ENCODE assay signal across 15 cellular contexts in genomic region chr11:47593492-47593933, GRCh38. TPM values are rescaled to one million over a fixed set of nuclear protein-coding genes. Genes with fewer than 3 reads are reported as not detected.
A peak's percentile ranks its signal among the peaks of the same experiment; 100 is the strongest.
DNase-seq lines count a peak whose midpoint lies in the region; ATAC-seq and TF ChIP-seq lines count a peak whose summit lies in the region.
"Had no signal": no experiment of that assay in that cellular context is flagged by ENCODE, and none has a peak within 500 bp of the region (broad histone marks: within the 10 kb centered on the region; RNA-seq: fewer than 3 reads in every experiment).

No MANE protein-coding gene starts in this region.

- peaks cover 41% of the 10 kb centered on the region for H3K27me3 Mint-ChIP-seq in dendritic cell treated with granulocyte-macrophage colony-stimulating factor and Interleukin-4, amounts not matched to agents 40 ng/mL and 50 ng/mL, for 4 days
- H3K27me3 Mint-ChIP-seq in naive B cell = peaks cover 18 to 39% (median 32%) of the 10 kb centered on the region in 3 donors
- peaks cover 32% of the 10 kb centered on the region for H3K27me3 Mint-ChIP-seq in T-helper 2 cell treated with Interferon-gamma antibody and Interleukin-4, amounts not matched to agents 5 μg/mL and 100 μg/mL, for 36 hours (ENCODE audit: low read depth)

- H2BK15ac ChIP-seq in IMR-90 (ENCODE audit: low read depth, low read length) = no peak overlapping the region

- H4K91ac ChIP-seq in IMR-90 (ENCODE audit: insufficient read depth, low read depth, low read length) = no peak overlapping the region

- H3K9ac ChIP-seq in BLaER1 (0 out of 2 replicates have a peak overlapping the region, but pooled peaks have one; percentile 4), IMR-90 (ENCODE audit: low read depth, low read length) (no peak overlapping the region)

- H2AFZ ChIP-seq in IMR-90 (replicated peaks; ENCODE audit: low read length, poor library complexity) = no peak overlapping the region

- 0 out of 2 replicates have a peak, but pooled peaks cover 4% of the 10 kb centered on the region for H4K20me1 ChIP-seq in BLaER1
- no peaks in the 10 kb centered on the region for H4K20me1 ChIP-seq in IMR-90 (ENCODE audit: insufficient read depth, low read length)

- dilution Hi-C loops in IMR-90 (cut with HindIII; ENCODE audit: low sequenced_read_pairs, unreplicated experiment) = no loop called here

- CTCF ChIA-PET in IMR-90 (lab: Yijun Ruan, JAX) = no interaction called here

- H3K27me3 ChIP-seq in BLaER1 (peaks cover 46% of the 10 kb centered on the region), IMR-90 (ENCODE audit: control insufficient read depth, insufficient read depth, low read length) (peaks cover 57% of the 10 kb centered on the region)

- no peak overlapping the region for H4K8ac ChIP-seq in IMR-90 (ENCODE audit: low read depth in 2 of 2, low read length in 2 of 2)

- peak overlapping the region; percentile 78 for H2AK9ac ChIP-seq in IMR-90 (replicated peaks; ENCODE audit: low read depth, low read length, poor library complexity)

- peaks cover 35% of the 10 kb centered on the region for H3K4me1 Mint-ChIP-seq in dendritic cell treated with granulocyte-macrophage colony-stimulating factor and Interleukin-4, amounts not matched to agents 40 ng/mL and 50 ng/mL, for 4 days (ENCODE audit: low read depth)
- H3K4me1 Mint-ChIP-seq in naive B cell = peaks cover 11 to 21% (median 12%) of the 10 kb centered on the region in 3 donors
- peaks cover 8% of the 10 kb centered on the region for H3K4me1 Mint-ChIP-seq in T-helper 2 cell treated with Interferon-gamma antibody and Interleukin-4, amounts not matched to agents 5 μg/mL and 100 μg/mL, for 36 hours (ENCODE audit: low read depth)

- no peak for TF ChIP-seq RAD21 in IMR-90 (IDR thresholded peaks at IDR 0.05; ENCODE audit: low read length)

- H3K4me1 ChIP-seq in BLaER1 (peaks cover 44% of the 10 kb centered on the region), IMR-90 (ENCODE audit: control insufficient read depth, insufficient read depth, low read length) (no peaks in the 10 kb centered on the region)

- H3K56ac ChIP-seq in IMR-90 (ENCODE audit: extremely low read depth, insufficient read depth, low read length) = no peak overlapping the region

- H3K23ac ChIP-seq in IMR-90 (ENCODE audit: low read depth, low read length) = no peak overlapping the region

- H3K4me3 ChIP-seq in BLaER1 (peak overlapping the region; percentile 22), IMR-90 (ENCODE audit: insufficient read depth, low read depth, low read length) (no peak overlapping the region)

- H2BK20ac ChIP-seq in IMR-90 (ENCODE audit: low read depth, low read length) = no peak overlapping the region

- ATAC-seq in IMR-90 (ENCODE audit: low read depth) = no peak
- no peak for ATAC-seq in naive B cell (ENCODE audit: low read depth in 2 of 2)
- no peak for ATAC-seq in GM18520 (IDR thresholded peaks at IDR 0.05; ENCODE audit: unreplicated experiment)

- H2BK5ac ChIP-seq in IMR-90 (ENCODE audit: low read depth, low read length, poor library complexity, severe bottlenecking) = no peak overlapping the region

- DNase-seq in IMR-90 (no peak), naive B cell (no peak), D341Med (ENCODE audit: low spot score) (no peak), epidermal melanocyte (ENCODE audit: insufficient read length, low spot score) (no peak)
- no peak for DNase-seq in T-helper 2 cell treated with Interferon-gamma antibody and Interleukin-4, amounts not matched to agents 5 μg/mL and 100 μg/mL, for 36 hours (ENCODE audit: low spot score)
- DNase-seq: activated CD8-positive, alpha-beta memory T cell treated with anti-CD3 and anti-CD28 coated beads for 24 hours; CD4-positive, alpha-beta memory T cell; KBM-7; OCI-M1; T1000 had no signal

- peak overlapping the region; percentile 20 for H3K4me3 Mint-ChIP-seq in dendritic cell treated with granulocyte-macrophage colony-stimulating factor and Interleukin-4, amounts not matched to agents 40 ng/mL and 50 ng/mL, for 4 days
- peak overlapping the region in 5 of 8 donors; percentile 34 to 80 (median 55) for H3K4me3 Mint-ChIP-seq in naive B cell
- no peak overlapping the region for H3K4me3 Mint-ChIP-seq in T-helper 2 cell treated with Interferon-gamma antibody and Interleukin-4, amounts not matched to agents 5 μg/mL and 100 μg/mL, for 36 hours
- H3K4me3 Mint-ChIP-seq: CD4-positive, alpha-beta memory T cell had no signal

- H3K27ac ChIP-seq in BLaER1 (no peak overlapping the region), IMR-90 (ENCODE audit: insufficient read depth, low read length) (no peak overlapping the region)
- H3K27ac ChIP-seq: epithelial cell of prostate had no signal

- no peak for TF ChIP-seq CTCF in IMR-90 (conservative IDR thresholded peaks at IDR 0.05; ENCODE audit: low read depth, low read length)

- peaks cover 15% of the 10 kb centered on the region; the same call in 1 of the 2 replicates for H3K36me3 ChIP-seq in BLaER1
- no peaks in the 10 kb centered on the region for H3K36me3 ChIP-seq in IMR-90 (ENCODE audit: control insufficient read depth, insufficient read depth, low read length)

- no peaks in the 10 kb centered on the region for H3K9me3 ChIP-seq in BLaER1
- peaks cover 3% of the 10 kb centered on the region for H3K9me3 ChIP-seq in IMR-90 (ENCODE audit: control insufficient read depth, insufficient read depth, low read length)

- no peak overlapping the region for H4K5ac ChIP-seq in IMR-90 (ENCODE audit: low read depth, low read length)

- intact Hi-C loops in IMR-90 (cut with micrococcal nuclease) = no loop called here
- intact Hi-C loops in dendritic cell treated with granulocyte-macrophage colony-stimulating factor and Interleukin-4, amounts not matched to agents 40 ng/mL and 50 ng/mL, for 4 days (cut with micrococcal nuclease) = no loop called here

- H2AK5ac ChIP-seq in IMR-90 (ENCODE audit: low read depth, low read length) = no peak overlapping the region

- H3K4me2 ChIP-seq in BLaER1 (peak overlapping the region; percentile 82), IMR-90 (ENCODE audit: low read depth, low read length) (peak overlapping the region; percentile 77)

- H3K27ac Mint-ChIP-seq in dendritic cell treated with granulocyte-macrophage colony-stimulating factor and Interleukin-4, amounts not matched to agents 40 ng/mL and 50 ng/mL, for 4 days = no peak overlapping the region
- peak overlapping the region in 1 of 6 donors; percentile 41 for H3K27ac Mint-ChIP-seq in naive B cell
- H3K27ac Mint-ChIP-seq in T-helper 2 cell treated with Interferon-gamma antibody and Interleukin-4, amounts not matched to agents 5 μg/mL and 100 μg/mL, for 36 hours = no peak overlapping the region
- H3K27ac Mint-ChIP-seq: CD4-positive, alpha-beta memory T cell had no signal

- H2BK120ac ChIP-seq in IMR-90 (ENCODE audit: low read depth, low read length) = no peak overlapping the region

- no peaks in the 10 kb centered on the region for H3K9me1 ChIP-seq in IMR-90 (ENCODE audit: insufficient read depth, low read length)

- no peak overlapping the region for H3K4ac ChIP-seq in IMR-90 (ENCODE audit: low read depth, low read length)

- H3K18ac ChIP-seq in IMR-90 (ENCODE audit: low read depth, low read length) = no peak overlapping the region

- WGBS in IMR-90 (ENCODE audit: extremely low coverage in 2 of 2, insufficient read length in 1 of 2), 2 experiments = 20% methylated on average over 2 of the region's 6 CpGs; no CpG with 5 or more reads in 1 of the 2 experiments

- BruUV-seq in IMR-90 (replicated peaks; lab: Mats Ljungman, UMichigan) = no TSS peak

- H3K79me1 ChIP-seq in IMR-90 (ENCODE audit: low read depth in 1 of 2, low read length in 2 of 2) = no peaks in the 10 kb centered on the region

- POLR2A ChIA-PET in IMR-90 (lab: Charles Lee; ENCODE audit: unreplicated experiment) = no interaction called here

- no peak overlapping the region for H3K14ac ChIP-seq in IMR-90 (replicated peaks; ENCODE audit: low read depth, low read length)

- peaks cover 6% of the 10 kb centered on the region for H3K36me3 Mint-ChIP-seq in dendritic cell treated with granulocyte-macrophage colony-stimulating factor and Interleukin-4, amounts not matched to agents 40 ng/mL and 50 ng/mL, for 4 days (ENCODE audit: low read depth)
- no peaks in the 10 kb centered on the region for H3K36me3 Mint-ChIP-seq in naive B cell
- no peaks in the 10 kb centered on the region for H3K36me3 Mint-ChIP-seq in T-helper 2 cell treated with Interferon-gamma antibody and Interleukin-4, amounts not matched to agents 5 μg/mL and 100 μg/mL, for 36 hours (ENCODE audit: low read depth)
- H3K36me3 Mint-ChIP-seq: CD4-positive, alpha-beta memory T cell had no signal

- TF ChIP-seq POLR2A in IMR-90 (IDR thresholded peaks at IDR 0.05; ENCODE audit: low read depth, low read length) = no peak

- no peaks in the 10 kb centered on the region for H3K9me3 Mint-ChIP-seq in dendritic cell treated with granulocyte-macrophage colony-stimulating factor and Interleukin-4, amounts not matched to agents 40 ng/mL and 50 ng/mL, for 4 days
- H3K9me3 Mint-ChIP-seq in naive B cell = peaks cover 0 to 2% (median 0%) of the 10 kb centered on the region in 7 donors
- no peaks in the 10 kb centered on the region for H3K9me3 Mint-ChIP-seq in T-helper 2 cell treated with Interferon-gamma antibody and Interleukin-4, amounts not matched to agents 5 μg/mL and 100 μg/mL, for 36 hours
- H3K9me3 Mint-ChIP-seq: CD4-positive, alpha-beta memory T cell had no signal

- in situ Hi-C loops in IMR-90 (cut with MboI; ENCODE audit: low sequenced_read_pairs) = no loop called here

RNA-seq across cellular contexts. Expression of gene C1QTNF4, which starts 0.7 kb away (rescaled TPM):
- total RNA-seq in IMR-90 (2012; rRNA removed) = under 0.01 TPM in 1 of 2 replicates, not detected in the other
- 0.12 and 0.16 TPM in 2 replicates for polyA plus RNA-seq in IMR-90 (2012; rRNA removed)
- 0.03 and 0.45 TPM in 2 replicates for polyA plus RNA-seq in IMR-90 (2012; cell fraction: cytosol; rRNA removed)
- 0.31 and 0.89 TPM in 2 replicates for polyA plus RNA-seq in IMR-90 (2012; cell fraction: nucleus; rRNA removed; ENCODE audit: low replicate concordance)
- under 1 TPM in 1 of 6 donors, not detected in 5; 0.91 TPM for polyA plus RNA-seq in naive B cell (ENCODE audit: low read depth in 6 of 6)
- total RNA-seq: H4 had no signal
- polyA plus RNA-seq: CD4-positive, alpha-beta memory T cell had no signal

RNA-seq across cellular contexts. Expression of gene FAM180B, which starts 7.0 kb away (rescaled TPM):
- total RNA-seq in IMR-90 (2012; rRNA removed) = not detected in 2 replicates
- polyA plus RNA-seq in IMR-90 (2012; rRNA removed) (not detected in 2 replicates), naive B cell (ENCODE audit: low read depth in 6 of 6) (not detected)
- polyA plus RNA-seq in IMR-90 (2012; cell fraction: cytosol; rRNA removed) = 0.02 TPM in 1 of 2 replicates, not detected in the other
- polyA plus RNA-seq in IMR-90 (2012; cell fraction: nucleus; rRNA removed; ENCODE audit: low replicate concordance) = 0.14 and 0.29 TPM in 2 replicates
- total RNA-seq: H4 had no signal
- polyA plus RNA-seq: CD4-positive, alpha-beta memory T cell had no signal

RNA-seq across cellular contexts. Expression of gene NDUFS3, which starts 14.6 kb away (rescaled TPM):
- 77.1 and 79.7 TPM in 2 replicates for total RNA-seq in IMR-90 (2012; rRNA removed)
- 108 and 114 TPM in 2 replicates for polyA plus RNA-seq in IMR-90 (2012; rRNA removed)
- polyA plus RNA-seq in IMR-90 (2012; cell fraction: cytosol; rRNA removed) = 158 and 196 TPM in 2 replicates
- 127 and 140 TPM in 2 replicates for polyA plus RNA-seq in IMR-90 (2012; cell fraction: nucleus; rRNA removed; ENCODE audit: low replicate concordance)
- 100 to 1,000 TPM in 3 of 6 donors, 10 to 100 TPM in 3; 83.1 to 113 (median 99.6) TPM for polyA plus RNA-seq in naive B cell (ENCODE audit: low read depth in 6 of 6)

RNA-seq across cellular contexts. Expression of gene KBTBD4, which starts 14.7 kb away (rescaled TPM):
- total RNA-seq in IMR-90 (2012; rRNA removed) = 37.2 and 41.6 TPM in 2 replicates
- polyA plus RNA-seq in IMR-90 (2012; rRNA removed) = 12.2 and 14.9 TPM in 2 replicates
- polyA plus RNA-seq in IMR-90 (2012; cell fraction: cytosol; rRNA removed) = 9.1 and 21.9 TPM in 2 replicates
- 6.9 and 10.5 TPM in 2 replicates for polyA plus RNA-seq in IMR-90 (2012; cell fraction: nucleus; rRNA removed; ENCODE audit: low replicate concordance)
- polyA plus RNA-seq in naive B cell (ENCODE audit: low read depth in 6 of 6) = 10 to 100 TPM; 32.5 to 71.8 (median 46.1) TPM

RNA-seq across cellular contexts. Expression of gene PTPMT1, which starts 28.1 kb away (rescaled TPM):
- 51.4 and 55.0 TPM in 2 replicates for total RNA-seq in IMR-90 (2012; rRNA removed)
- polyA plus RNA-seq in IMR-90 (2012; rRNA removed) (51.6 and 58.3 TPM in 2 replicates), naive B cell (ENCODE audit: low read depth in 6 of 6) (100 to 1,000 TPM in 1 of 6 donors, 10 to 100 TPM in 5; 69.3 to 133 (median 81.2) TPM)
- polyA plus RNA-seq in IMR-90 (2012; cell fraction: cytosol; rRNA removed) = 77.4 and 85.2 TPM in 2 replicates
- polyA plus RNA-seq in IMR-90 (2012; cell fraction: nucleus; rRNA removed; ENCODE audit: low replicate concordance) = 29.3 and 32.5 TPM in 2 replicates
